ENCODE assay signal across 20 cellular contexts in the genomic region with DNA sequence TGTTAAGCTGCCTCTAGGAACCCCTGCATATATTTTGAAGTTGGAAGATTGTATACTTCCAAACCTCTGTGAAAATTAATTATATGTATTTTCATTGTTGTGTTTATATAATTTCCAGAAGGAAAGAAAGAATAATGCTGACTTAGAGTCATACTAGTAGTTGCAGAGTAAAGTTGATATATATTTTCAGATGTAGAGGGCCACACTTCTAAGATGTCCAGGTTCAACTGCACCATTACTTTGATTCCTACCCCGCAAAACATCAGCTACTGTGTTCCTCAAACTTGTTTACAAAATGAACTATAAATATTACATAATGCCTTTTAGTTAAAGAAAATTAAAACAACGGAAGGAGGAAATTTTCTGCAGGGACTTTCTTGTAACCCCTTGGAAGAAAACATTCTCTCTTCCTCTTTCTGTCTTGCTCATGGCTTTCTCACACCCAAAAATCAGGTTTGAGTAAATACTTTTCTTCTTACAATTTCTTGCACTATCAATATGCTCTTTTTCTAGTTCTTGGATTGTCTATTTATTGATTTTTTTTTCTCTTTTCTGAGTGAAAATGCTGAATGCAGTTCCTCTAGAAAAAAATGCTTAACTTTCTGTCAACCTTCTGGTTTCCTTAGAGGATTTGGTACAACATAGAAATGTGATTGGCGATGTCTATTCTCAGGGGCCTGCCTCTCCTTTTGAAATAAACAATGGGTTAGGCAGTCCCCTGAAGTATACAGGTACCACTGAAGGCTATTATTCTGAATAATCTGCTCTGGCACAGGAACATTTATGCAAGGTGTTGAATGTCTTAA.
DNase-seq lines count a peak whose midpoint lies in the region; ATAC-seq, FAIRE-seq and TF ChIP-seq lines count a peak whose summit lies in the region.
"Had no signal": no experiment of that assay in that cellular context is flagged by ENCODE, and none has a peak within 500 bp of the region (broad histone marks: within the 10 kb centered on the region; RNA-seq: fewer than 3 reads in every experiment).

No MANE protein-coding gene starts in this region.

- no peaks in the 10 kb centered on the region for H3K9me3 ChIP-seq in GM12878 (replicated peaks; ENCODE audit: control insufficient read depth, insufficient read depth, low read length)
- H3K9me3 ChIP-seq: BLaER1 had no signal

- H3K4me1 Mint-ChIP-seq in CD14-positive monocyte = no peaks in the 10 kb centered on the region
- H3K4me1 Mint-ChIP-seq: CD8-positive, alpha-beta memory T cell had no signal

- CTCF ChIA-PET in GM12878 (lab: Yijun Ruan, JAX) = no interaction called here

- no peak overlapping the region for H3K4me3 Mint-ChIP-seq in CD14-positive monocyte
- H3K4me3 Mint-ChIP-seq: CD8-positive, alpha-beta memory T cell; T-helper 1 cell treated with Interleukin-12 subunit alpha and Interleukin-12 subunit beta and Interleukin-4 antibody, amounts not matched to agents 30 μg/mL and 1 μg/mL, for 36 hours had no signal

- H4K20me1 ChIP-seq in GM12878 (ENCODE audit: control insufficient read depth, insufficient read depth) = no peaks in the 10 kb centered on the region
- H4K20me1 ChIP-seq: BLaER1 had no signal

- no peak overlapping the region for H3K4me2 ChIP-seq in GM12878 (ENCODE audit: control insufficient read depth, insufficient read depth)
- H3K4me2 ChIP-seq: BLaER1 had no signal

- no TSS peak for BruUV-seq in GM12878 (replicated peaks; lab: Mats Ljungman, UMichigan)

- TF ChIP-seq POLR2A in GM12891 (IDR thresholded peaks at IDR 0.05; ENCODE audit: low read depth, low read length) = no peak
- TF ChIP-seq POLR2A in GM12878 (IDR thresholded peaks at IDR 0.05; ENCODE audit: low read depth, low read length) = no peak

- no peaks in the 10 kb centered on the region for H3K36me3 Mint-ChIP-seq in CD14-positive monocyte
- H3K36me3 Mint-ChIP-seq: CD8-positive, alpha-beta memory T cell had no signal

- 18% methylated on average over 3 of the region's 3 CpGs for WGBS in GM12878 (ENCODE audit: insufficient coverage, insufficient replicate concordance, low lambda C conversion rate, missing lambda C conversion rate)

- H2AFZ ChIP-seq in GM12878 (ENCODE audit: control insufficient read depth, low read depth, low read length) = no peak overlapping the region

- peaks cover 0 to 4% (median 2%) of the 10 kb centered on the region in 7 donors for H3K9me3 Mint-ChIP-seq in CD14-positive monocyte
- H3K9me3 Mint-ChIP-seq: T-helper 1 cell treated with Interleukin-12 subunit alpha and Interleukin-12 subunit beta and Interleukin-4 antibody, amounts not matched to agents 30 μg/mL and 1 μg/mL, for 36 hours had no signal

- no peak overlapping the region for H3K27ac ChIP-seq in GM12878 (ENCODE audit: control insufficient read depth, insufficient read depth)
- H3K27ac ChIP-seq: BLaER1, HL-60 had no signal

- FAIRE-seq in GM12891 (lab: Jason Lieb, UNC) (no peak), GM12878 (lab: Jason Lieb, UNC) (no peak)
- FAIRE-seq: A204.1, G401.6 had no signal

- H3K36me3 ChIP-seq in GM12878 (ENCODE audit: control insufficient read depth in 2 of 2, insufficient read depth in 2 of 2, low read length in 1 of 2) = no peaks in the 10 kb centered on the region
- H3K36me3 ChIP-seq: BLaER1 had no signal

- no peak overlapping the region for H3K4me3 ChIP-seq in GM12878
- H3K4me3 ChIP-seq: BLaER1 had no signal

- H3K9ac ChIP-seq in GM12878 (ENCODE audit: control insufficient read depth, insufficient read depth, low read length) = no peak overlapping the region
- H3K9ac ChIP-seq: BLaER1 had no signal

- TF ChIP-seq CTCF in GM12878 (IDR thresholded peaks at IDR 0.05 in 2 of 3, conservative IDR thresholded peaks at IDR 0.05 in 1 of 3; ENCODE audit: control insufficient read depth in 2 of 3, extremely low read depth in 1 of 3, insufficient read depth in 1 of 3, low read depth in 3 of 3, low read length in 3 of 3) (no peak), CD14-positive monocyte (IDR thresholded peaks at IDR 0.05) (no peak)

- no peak for DNase-seq in GM12891 (ENCODE audit: insufficient read length, low spot score)
- no peak for DNase-seq in GM12878 (ENCODE audit: low read depth, low spot score)
- DNase-seq in putamen (ENCODE audit: low spot score) = no peak
- no peak for DNase-seq in NCI-H146 (lab: John Stamatoyannopoulos, UW)
- no peak for DNase-seq in NCI-H146 treated with DMSO at 0.1 percent for 48 hours (lab: John Stamatoyannopoulos, UW; ENCODE audit: unreplicated experiment)
- no peak for DNase-seq in CD14-positive monocyte (ENCODE audit: low spot score)
- DNase-seq: CD8-positive, alpha-beta memory T cell; DND-41; NCI-H1436; NCI-H2081 treated with DMSO at 0.1 percent for 48 hours; NCI-H2227 treated with DMSO at 0.1 percent for 48 hours; NCI-H524; SIG-M5 had no signal

- no peak; a peak in 1 of 4 replicates for TF ChIP-seq EP300 in GM12878 (IDR thresholded peaks at IDR 0.05; ENCODE audit: borderline replicate concordance in 1 of 2, control insufficient read depth in 1 of 2, low read depth in 2 of 2, low read length in 2 of 2)

- SMC1A ChIA-PET in GM12878 (lab: Charles Lee; ENCODE audit: uncharacterized antibody, unreplicated experiment) = no interaction called here

- H3K27ac Mint-ChIP-seq in CD14-positive monocyte = no peak overlapping the region
- H3K27ac Mint-ChIP-seq: CD8-positive, alpha-beta memory T cell; T-helper 1 cell treated with Interleukin-12 subunit alpha and Interleukin-12 subunit beta and Interleukin-4 antibody, amounts not matched to agents 30 μg/mL and 1 μg/mL, for 36 hours had no signal

- intact Hi-C loops in GM12878 (cut with micrococcal nuclease; ENCODE audit: unreplicated experiment) = no loop called here
- intact Hi-C loops in CD14-positive monocyte (cut with micrococcal nuclease) = no loop called here

- no peaks in the 10 kb centered on the region for H3K79me2 ChIP-seq in GM12878 (ENCODE audit: control insufficient read depth, insufficient read depth, low read length)

- in situ Hi-C loops in GM12878 (cut with MboI) = no loop called here

- POLR2A ChIA-PET in GM12878 (lab: Charles Lee) = no interaction called here

- 0 out of 2 replicates have a peak, but pooled peaks cover 3% of the 10 kb centered on the region for H3K4me1 ChIP-seq in GM12878 (ENCODE audit: control insufficient read depth, insufficient read depth, low read length)
- H3K4me1 ChIP-seq: BLaER1 had no signal

- H3K27me3 Mint-ChIP-seq in CD14-positive monocyte (ENCODE audit: low read depth in 3 of 3) = peaks cover 0 to 2% (median 0%) of the 10 kb centered on the region in 3 donors
- H3K27me3 Mint-ChIP-seq: CD8-positive, alpha-beta memory T cell had no signal

- TF ChIP-seq RAD21 in GM12878 (IDR thresholded peaks at IDR 0.05; ENCODE audit: insufficient read depth, low read depth, low read length) = no peak

- RAD21 ChIA-PET in GM12878 (lab: Charles Lee; ENCODE audit: unreplicated experiment) = no interaction called here

- H3K27me3 ChIP-seq in GM12878 (replicated peaks in 1 of 2; ENCODE audit: control insufficient read depth in 2 of 2, insufficient read depth in 2 of 2, low read length in 1 of 2) = no peaks in the 10 kb centered on the region
- H3K27me3 ChIP-seq: BLaER1 had no signal

- ATAC-seq in GM19351 (IDR thresholded peaks at IDR 0.05; ENCODE audit: unreplicated experiment) = peak; percentile 60
- peak; percentile 41 for ATAC-seq in HG03565 (IDR thresholded peaks at IDR 0.05; ENCODE audit: unreplicated experiment)
- ATAC-seq in GM12878 = peak; percentile 74

TF ChIP-seq in GM12891, 5 proteins besides CTCF, POLR2A, EP300 and RAD21:
- TF ChIP-seq PAX5 (IDR thresholded peaks at IDR 0.05; ENCODE audit: insufficient read depth, low read length, severe bottlenecking) (no peak), POU2F2 (IDR thresholded peaks at IDR 0.05; ENCODE audit: low read depth, low read length) (no peak), SPI1 (IDR thresholded peaks at IDR 0.05; ENCODE audit: low read depth, low read length) (peak; percentile 91), POLR2AphosphoS5 (IDR thresholded peaks at IDR 0.05; ENCODE audit: low read depth, low read length) (no peak)

TF ChIP-seq in GM12878, 131 proteins besides CTCF, POLR2A, EP300 and RAD21 (continues in another document):
- no peak for TF ChIP-seq NR2C1 (IDR thresholded peaks at IDR 0.05)
- TF ChIP-seq SIN3A (IDR thresholded peaks at IDR 0.05; ENCODE audit: low read depth, low read length) = no peak
- TF ChIP-seq ATF7 (IDR thresholded peaks at IDR 0.05; ENCODE audit: low read depth) = peak; percentile 25; the same call in 1 of the 2 replicates
- no peak for TF ChIP-seq CREB1 (IDR thresholded peaks at IDR 0.05; ENCODE audit: low read depth)
- TF ChIP-seq, protein P1, sequence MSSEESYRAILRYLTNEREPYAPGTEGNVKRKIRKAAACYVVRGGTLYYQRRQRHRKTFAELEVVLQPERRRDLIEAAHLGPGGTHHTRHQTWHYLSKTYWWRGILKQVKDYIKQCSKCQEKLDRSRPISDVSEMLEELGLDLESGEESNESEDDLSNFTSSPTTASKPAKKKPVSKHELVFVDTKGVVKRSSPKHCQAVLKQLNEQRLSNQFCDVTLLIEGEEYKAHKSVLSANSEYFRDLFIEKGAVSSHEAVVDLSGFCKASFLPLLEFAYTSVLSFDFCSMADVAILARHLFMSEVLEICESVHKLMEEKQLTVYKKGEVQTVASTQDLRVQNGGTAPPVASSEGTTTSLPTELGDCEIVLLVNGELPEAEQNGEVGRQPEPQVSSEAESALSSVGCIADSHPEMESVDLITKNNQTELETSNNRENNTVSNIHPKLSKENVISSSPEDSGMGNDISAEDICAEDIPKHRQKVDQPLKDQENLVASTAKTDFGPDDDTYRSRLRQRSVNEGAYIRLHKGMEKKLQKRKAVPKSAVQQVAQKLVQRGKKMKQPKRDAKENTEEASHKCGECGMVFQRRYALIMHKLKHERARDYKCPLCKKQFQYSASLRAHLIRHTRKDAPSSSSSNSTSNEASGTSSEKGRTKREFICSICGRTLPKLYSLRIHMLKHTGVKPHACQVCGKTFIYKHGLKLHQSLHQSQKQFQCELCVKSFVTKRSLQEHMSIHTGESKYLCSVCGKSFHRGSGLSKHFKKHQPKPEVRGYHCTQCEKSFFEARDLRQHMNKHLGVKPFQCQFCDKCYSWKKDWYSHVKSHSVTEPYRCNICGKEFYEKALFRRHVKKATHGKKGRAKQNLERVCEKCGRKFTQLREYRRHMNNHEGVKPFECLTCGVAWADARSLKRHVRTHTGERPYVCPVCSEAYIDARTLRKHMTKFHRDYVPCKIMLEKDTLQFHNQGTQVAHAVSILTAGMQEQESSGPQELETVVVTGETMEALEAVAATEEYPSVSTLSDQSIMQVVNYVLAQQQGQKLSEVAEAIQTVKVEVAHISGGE (CRISPR knock-in tag; IDR thresholded peaks at IDR 0.05) = no peak
- no peak for TF ChIP-seq SUZ12 (IDR thresholded peaks at IDR 0.05; ENCODE audit: unreplicated experiment)
- no peak for TF ChIP-seq BRCA1 (IDR thresholded peaks at IDR 0.05; ENCODE audit: low read depth, low read length)
